ENCODE assay signal across 11 cellular contexts in the genomic region with DNA sequence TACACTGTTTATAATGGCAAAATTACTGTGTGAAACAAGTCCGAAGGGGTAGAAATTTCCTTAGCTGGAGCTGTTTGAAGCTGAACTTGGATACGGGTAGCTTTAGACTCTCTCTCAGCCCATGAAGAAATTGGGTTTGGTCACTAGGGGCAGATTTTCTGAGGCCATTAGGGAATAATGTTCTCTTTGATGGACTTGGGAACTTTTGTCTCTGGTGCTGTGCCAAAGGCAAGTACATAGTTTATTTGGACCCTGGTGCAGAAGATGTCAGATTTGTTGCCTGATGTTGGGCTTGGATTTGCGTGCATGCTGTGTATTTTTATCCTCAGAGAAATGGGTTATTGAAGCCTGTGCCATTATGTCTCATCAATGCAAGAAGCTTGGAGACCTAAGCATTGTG.
A peak's percentile ranks its signal among the peaks of the same experiment; 100 is the strongest.
DNase-seq lines count a peak whose midpoint lies in the region; ATAC-seq, FAIRE-seq and TF ChIP-seq lines count a peak whose summit lies in the region.
"Had no signal": no experiment of that assay in that cellular context is flagged by ENCODE, and none has a peak within 500 bp of the region (broad histone marks: within the 10 kb centered on the region; RNA-seq: fewer than 3 reads in every experiment).

No MANE protein-coding gene starts in this region.

- DNase-seq in WERI-Rb-1, result no peak
- DNase-seq in heart right ventricle, result peak in 1 of 2 donors; percentile 61
- DNase-seq in sigmoid colon, result no peak
- no peak for DNase-seq in islet precursor cell
- DNase-seq in GM12891 (ENCODE audit: insufficient read length, low spot score), result no peak
- DNase-seq in activated CD8-positive, alpha-beta memory T cell treated with anti-CD3 and anti-CD28 coated beads, Interleukin-2, amount 50 U/mL, for 4 hours, result no peak
- DNase-seq in posterior vena cava (ENCODE audit: low spot score), result no peak
- DNase-seq: activated gamma-delta T cell treated with Interleukin-2 at 50 U/mL for 16 hours, DND-41, uterus had no signal

- TF ChIP-seq POLR2A in sigmoid colon (IDR thresholded peaks at IDR 0.05) (no peak), GM12891 (IDR thresholded peaks at IDR 0.05; ENCODE audit: low read depth, low read length) (no peak)

- no peak for TF ChIP-seq EP300 in sigmoid colon (IDR thresholded peaks at IDR 0.05)

- H3K27ac ChIP-seq in WERI-Rb-1 (peak overlapping the region; percentile 53), heart right ventricle (peak overlapping the region; percentile 57 to 86 (median 76)), sigmoid colon (peak overlapping the region; percentile 10 to 68 (median 53))

- WGBS in heart right ventricle, 2 donors, result 49 to 61% methylated on average over 3 of the region's 3 CpGs
- 36 to 70% methylated on average over 3 of the region's 3 CpGs for WGBS in sigmoid colon, 2 donors

- intact Hi-C loops in heart right ventricle (cut with DNase I), result loop anchor here in 2 of 10 donors (2.0 to 10.0 kb wide), 2 partner anchors 25 to 155 kb away; no protein-coding TSS in a partner anchor
- intact Hi-C loops in sigmoid colon (cut with DNase I), result no loop called here
- intact Hi-C loops in posterior vena cava (cut with DNase I), result no loop called here

- H3K4me3 ChIP-seq in WERI-Rb-1 (ENCODE audit: low read depth, low read length), result no peak overlapping the region; the same call in 1 of the 2 replicates
- no peak overlapping the region for H3K4me3 ChIP-seq in heart right ventricle
- H3K4me3 ChIP-seq in sigmoid colon, result no peak overlapping the region
- H3K4me3 ChIP-seq: uterus had no signal

- H3K36me3 ChIP-seq in WERI-Rb-1, result peaks cover 6% of the 10 kb centered on the region
- H3K36me3 ChIP-seq in heart right ventricle, result peaks cover 0 to 62% (median 11%) of the 10 kb centered on the region in 9 donors
- peaks cover 0 to 63% (median 14%) of the 10 kb centered on the region in 4 donors for H3K36me3 ChIP-seq in sigmoid colon
- H3K36me3 ChIP-seq: uterus had no signal

- H3K9me3 ChIP-seq in WERI-Rb-1 (ENCODE audit: severe bottlenecking) (no peaks in the 10 kb centered on the region), heart right ventricle (no peaks in the 10 kb centered on the region), sigmoid colon (no peaks in the 10 kb centered on the region)
- H3K9me3 ChIP-seq: uterus had no signal

- peak in 7 of 8 donors; percentile 11 to 67 (median 31) for ATAC-seq in heart right ventricle

- H3K27me3 ChIP-seq in WERI-Rb-1 (ENCODE audit: insufficient read depth, low read depth, severe bottlenecking), result no peaks in the 10 kb centered on the region
- no peaks in the 10 kb centered on the region for H3K27me3 ChIP-seq in heart right ventricle
- H3K27me3 ChIP-seq in sigmoid colon, result no peaks in the 10 kb centered on the region
- H3K27me3 ChIP-seq: uterus had no signal

- TF ChIP-seq CTCF in GM12872 (IDR thresholded peaks at IDR 0.05; ENCODE audit: insufficient read depth, low read depth, low read length), result peak; percentile 20; the same call in 1 of the 3 replicates
- TF ChIP-seq CTCF in WERI-Rb-1 (IDR thresholded peaks at IDR 0.05; ENCODE audit: low read depth, low read length), result 0 out of 2 replicates have a peak, but pooled peaks have one; percentile 18
- peak in 4 of 9 donors; percentile 9 to 31 (median 28) for TF ChIP-seq CTCF in heart right ventricle (IDR thresholded peaks at IDR 0.05)
- TF ChIP-seq CTCF in sigmoid colon (IDR thresholded peaks at IDR 0.05), result no peak

- FAIRE-seq in GM12891 (lab: Jason Lieb, UNC), result no peak

- H3K4me1 ChIP-seq in heart right ventricle (peaks cover 2 to 88% (median 74%) of the 10 kb centered on the region in 9 donors), sigmoid colon (peaks cover 0 to 46% (median 33%) of the 10 kb centered on the region in 4 donors)
- H3K4me1 ChIP-seq: uterus had no signal

TF ChIP-seq in GM12891, 5 proteins besides CTCF, POLR2A, EP300 and RAD21:
- TF ChIP-seq TAF1 (IDR thresholded peaks at IDR 0.05; ENCODE audit: low read depth, low read length), result no peak
- no peak for TF ChIP-seq SPI1 (IDR thresholded peaks at IDR 0.05; ENCODE audit: low read depth, low read length)
- TF ChIP-seq PAX5 (IDR thresholded peaks at IDR 0.05; ENCODE audit: insufficient read depth, low read length, severe bottlenecking), result no peak
- no peak for TF ChIP-seq POU2F2 (IDR thresholded peaks at IDR 0.05; ENCODE audit: low read depth, low read length)
- TF ChIP-seq POLR2AphosphoS5 (IDR thresholded peaks at IDR 0.05; ENCODE audit: low read depth, low read length), result no peak

Comparison
In these comparisons a context has a peak if more than half of its experiments do, and no peak if none do; other contexts are left out.
1. CTCF ChIP-seq: peak in GM12872 (single experiment) and WERI-Rb-1 (single experiment); none in sigmoid colon (0 of 4).
2. Peak in every context shown above with its lines, with median percentiles within 50 percentile points of each other: H3K27ac ChIP-seq.